ENCODE assay signal across 1 cellular context in genomic region chr5:1386274-1386717, GRCh38.
A peak's percentile ranks its signal among the peaks of the same experiment; 100 is the strongest.
TF ChIP-seq lines count a peak whose summit lies in the region.

No MANE protein-coding gene starts in this region.

TF ChIP-seq in K562, 482 proteins besides CTCF, POLR2A, EP300 and RAD21:
- TF ChIP-seq ZBTB17 (CRISPR knock-in tag; IDR thresholded peaks at IDR 0.05) (peak; percentile 92), FOXA3 (CRISPR knock-in tag; conservative IDR thresholded peaks at IDR 0.05 in 1 of 2, IDR thresholded peaks at IDR 0.05 in 1 of 2) (0 out of 4 replicates have a peak, but pooled peaks of 1 of the 2 experiments have one; percentile 24), ZFP36 (IDR thresholded peaks at IDR 0.05; ENCODE audit: low read depth, low read length, partially characterized antibody) (no peak), MYC (IDR thresholded peaks at IDR 0.05; ENCODE audit: low read depth, low read length) (0 out of 2 replicates have a peak, but pooled peaks have one; percentile 14), MYC (CRISPR knock-in tag; IDR thresholded peaks at IDR 0.05; ENCODE audit: borderline replicate concordance, low read depth) (no peak), NRF1 (conservative IDR thresholded peaks at IDR 0.05 in 1 of 2, IDR thresholded peaks at IDR 0.05 in 1 of 2) (peak; percentile 60 to 72), RCOR1 (IDR thresholded peaks at IDR 0.05; ENCODE audit: borderline replicate concordance in 1 of 2, low read depth in 2 of 2, low read length in 2 of 2) (no peak), PHF8 (IDR thresholded peaks at IDR 0.05; ENCODE audit: borderline replicate concordance, low read length) (peak; percentile 10; the same call in 1 of the 2 replicates), SREBF1 (IDR thresholded peaks at IDR 0.05; ENCODE audit: borderline replicate concordance, low read depth, low read length) (no peak), ZNF75A (CRISPR knock-in tag; IDR thresholded peaks at IDR 0.05) (no peak), POLR2AphosphoS2 (IDR thresholded peaks at IDR 0.05; ENCODE audit: low read length) (no peak), MLLT1 (IDR thresholded peaks at IDR 0.05) (no peak), MXI1 (IDR thresholded peaks at IDR 0.05; ENCODE audit: low read depth, low read length) (no peak), ZNF184 (CRISPR knock-in tag; IDR thresholded peaks at IDR 0.05) (no peak), MAX (CRISPR knock-in tag; IDR thresholded peaks at IDR 0.05) (peak; percentile 74), FIP1L1 (IDR thresholded peaks at IDR 0.05; ENCODE audit: low read depth, low read length, poor library complexity, severe bottlenecking) (peak; percentile 38), ZNF561 (CRISPR knock-in tag; conservative IDR thresholded peaks at IDR 0.05) (no peak), EZH2 (IDR thresholded peaks at IDR 0.05; ENCODE audit: borderline replicate concordance, low read depth, low read length) (peak; percentile 98; the same call in 1 of the 2 replicates), ZNF121 (CRISPR knock-in tag; conservative IDR thresholded peaks at IDR 0.05) (no peak), E2F6 (IDR thresholded peaks at IDR 0.05; ENCODE audit: borderline replicate concordance in 1 of 2, extremely low read depth in 1 of 2, insufficient read depth in 1 of 2, insufficient read length in 1 of 2, low read depth in 1 of 2, low read length in 1 of 2, poor library complexity in 1 of 2, severe bottlenecking in 1 of 2) (peak; percentile 17 to 68), L3MBTL2 (IDR thresholded peaks at IDR 0.05) (peak; percentile 48), SOX6 (IDR thresholded peaks at IDR 0.05) (0 out of 2 replicates have a peak, but pooled peaks have one; percentile 28), GMEB1 (CRISPR knock-in tag; IDR thresholded peaks at IDR 0.05) (peak; percentile 37; the same call in 1 of the 2 replicates), CXXC5 (CRISPR knock-in tag; IDR thresholded peaks at IDR 0.05) (peak; percentile 59), UBTF (IDR thresholded peaks at IDR 0.05; ENCODE audit: borderline replicate concordance in 1 of 2, low read depth in 2 of 2, low read length in 2 of 2) (no peak), POLR2G (IDR thresholded peaks at IDR 0.05; ENCODE audit: low read depth, low read length) (peak; percentile 19; the same call in 1 of the 2 replicates)
